ENCODE assay signal across 11 cellular contexts in the genomic region with DNA sequence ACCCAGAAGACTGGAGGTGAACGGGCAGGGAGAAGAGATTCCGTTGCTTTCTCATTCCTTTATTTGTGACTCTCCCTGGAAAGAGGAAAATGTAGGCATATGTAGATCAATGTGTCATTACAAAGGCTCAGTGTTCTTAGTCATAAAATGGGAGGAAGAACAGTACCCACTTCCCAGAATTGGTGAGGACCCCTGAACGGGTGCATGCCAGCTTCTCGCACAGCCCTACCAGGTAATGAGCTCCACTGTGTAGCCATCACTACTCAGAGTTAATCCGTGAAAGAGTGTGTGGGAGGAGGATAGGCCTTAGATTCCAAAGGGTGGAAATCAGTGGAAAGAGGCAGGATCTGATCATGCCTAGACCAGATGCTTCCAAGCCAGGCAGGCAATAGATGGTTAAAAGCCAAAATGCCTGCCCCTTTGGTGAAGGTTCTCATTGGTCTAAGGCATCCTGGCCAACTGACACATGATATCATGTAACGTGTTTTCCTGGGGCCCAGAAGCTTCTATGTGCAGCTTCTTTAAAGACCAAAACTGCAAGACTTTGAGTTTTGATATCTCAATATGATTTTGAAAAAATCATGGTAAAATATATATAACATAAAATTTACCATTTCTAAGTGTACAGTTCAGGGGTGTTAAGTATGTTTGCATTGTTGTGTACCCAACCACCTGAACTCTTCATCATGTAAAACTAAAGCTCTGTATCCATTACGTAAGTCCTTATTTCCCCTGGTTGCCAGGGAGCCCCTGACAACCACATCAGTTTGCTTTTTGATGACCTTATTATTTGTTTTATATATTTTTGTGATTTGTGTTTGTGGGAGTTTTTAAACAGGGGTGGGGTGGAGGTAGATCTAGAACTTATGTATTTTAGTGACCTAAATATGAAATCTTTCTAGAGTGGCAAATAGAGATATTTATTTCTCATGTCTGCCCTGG.
A peak's percentile ranks its signal among the peaks of the same experiment; 100 is the strongest.
DNase-seq lines count a peak whose midpoint lies in the region; ATAC-seq, FAIRE-seq and TF ChIP-seq lines count a peak whose summit lies in the region.
"Had no signal": no experiment of that assay in that cellular context is flagged by ENCODE, and none has a peak within 500 bp of the region (broad histone marks: within the 10 kb centered on the region; RNA-seq: fewer than 3 reads in every experiment).

No MANE protein-coding gene starts in this region.

- H3K9me3 ChIP-seq in naive thymus-derived CD4-positive, alpha-beta T cell (ENCODE audit: control insufficient read depth in 2 of 3, low read length in 3 of 3), result peaks cover 0 to 3% (median 0%) of the 10 kb centered on the region in 3 experiments
- H3K9me3 ChIP-seq: heart right ventricle had no signal

- no peak for TF ChIP-seq CTCF in GM06990 (IDR thresholded peaks at IDR 0.05; ENCODE audit: insufficient read depth, low read length, poor library complexity, severe bottlenecking)

- H3K36me3 Mint-ChIP-seq in activated CD4-positive, alpha-beta memory T cell treated with anti-CD3 and anti-CD28 coated beads for 36 hours, result no peaks in the 10 kb centered on the region
- H3K36me3 Mint-ChIP-seq in naive thymus-derived CD4-positive, alpha-beta T cell, result peaks cover 0 to 35% (median 12%) of the 10 kb centered on the region in 5 donors

- no peaks in the 10 kb centered on the region for H3K27me3 ChIP-seq in GM06990 (replicated peaks; ENCODE audit: control insufficient read depth, insufficient read depth, low read length)
- no peaks in the 10 kb centered on the region for H3K27me3 ChIP-seq in naive thymus-derived CD4-positive, alpha-beta T cell (ENCODE audit: control insufficient read depth in 2 of 2, insufficient read depth in 2 of 2, low read length in 2 of 2)
- H3K27me3 ChIP-seq: heart right ventricle had no signal

- peaks cover 62% of the 10 kb centered on the region for H3K4me1 Mint-ChIP-seq in activated CD4-positive, alpha-beta memory T cell treated with anti-CD3 and anti-CD28 coated beads for 36 hours (ENCODE audit: low read depth)
- H3K4me1 Mint-ChIP-seq in naive thymus-derived CD4-positive, alpha-beta T cell, result peaks cover 46 to 89% (median 70%) of the 10 kb centered on the region in 7 donors

- H3K9me3 Mint-ChIP-seq in activated CD4-positive, alpha-beta memory T cell treated with anti-CD3 and anti-CD28 coated beads for 36 hours, result no peaks in the 10 kb centered on the region
- H3K9me3 Mint-ChIP-seq in naive thymus-derived CD4-positive, alpha-beta T cell, result peaks cover 0 to 14% (median 2%) of the 10 kb centered on the region in 11 donors

- H3K4me1 ChIP-seq in naive thymus-derived CD4-positive, alpha-beta T cell (ENCODE audit: control insufficient read depth in 2 of 2, insufficient read depth in 2 of 2, low read length in 2 of 2), result peaks cover 45 to 65% of the 10 kb centered on the region in 2 donors

- FAIRE-seq in urothelium cell line (lab: Jason Lieb, UNC), result no peak
- FAIRE-seq: HepG2 had no signal

- POLR2A ChIA-PET in activated CD4-positive, alpha-beta memory T cell treated with anti-CD3 and anti-CD28 coated beads for 36 hours (lab: Charles Lee), result interaction anchor here (1.0 to 1.7 kb wide), 7 partner anchors 10 to 114 kb away, joined by 3 to 6 read pairs (median 5); no protein-coding TSS in a partner anchor
- POLR2A ChIA-PET in naive thymus-derived CD4-positive, alpha-beta T cell (lab: Charles Lee), result interaction anchor here (0.6 to 1.9 kb wide), 8 partner anchors 9 to 559 kb away, joined by 3 to 9 read pairs (median 4); no protein-coding TSS in a partner anchor

- intact Hi-C loops in activated CD4-positive, alpha-beta memory T cell treated with anti-CD3 and anti-CD28 coated beads for 36 hours (cut with micrococcal nuclease), result loop anchor here (1.0 to 10.0 kb wide), 12 partner anchors 18 to 977 kb away; no protein-coding TSS in a partner anchor
- intact Hi-C loops in naive thymus-derived CD4-positive, alpha-beta T cell (cut with micrococcal nuclease), result loop anchor here (1.0 to 10.0 kb wide), 17 partner anchors 9 to 1803 kb away; a partner anchor contains a TSS

- no peak for DNase-seq in GM06990 (ENCODE audit: extremely low read depth, insufficient read length)
- peak; percentile 33 for DNase-seq in activated CD4-positive, alpha-beta memory T cell treated with anti-CD3 and anti-CD28 coated beads for 36 hours
- DNase-seq in naive thymus-derived CD4-positive, alpha-beta T cell, result peak in 4 of 9 donors; percentile 25 to 53 (median 44)
- no peak for DNase-seq in NCI-H2081 treated with DMSO at 0.1 percent for 48 hours (lab: John Stamatoyannopoulos, UW)
- DNase-seq in urothelium cell line (ENCODE audit: low spot score), result no peak
- DNase-seq: DMS153 had no signal

- H3K27ac Mint-ChIP-seq in activated CD4-positive, alpha-beta memory T cell treated with anti-CD3 and anti-CD28 coated beads for 36 hours, result peak overlapping the region; percentile 94
- H3K27ac Mint-ChIP-seq in naive thymus-derived CD4-positive, alpha-beta T cell, result peak overlapping the region; percentile 90 to 100 (median 97)

- H3K27ac ChIP-seq in naive thymus-derived CD4-positive, alpha-beta T cell (ENCODE audit: low read depth, low read length), result peak overlapping the region; percentile 76

- 0 out of 2 replicates have a peak overlapping the region, but pooled peaks have one; percentile 15 for H3K4me3 ChIP-seq in GM06990 (replicated peaks; ENCODE audit: low read depth, low read length)
- peak overlapping the region; percentile 30 for H3K4me3 ChIP-seq in naive thymus-derived CD4-positive, alpha-beta T cell (ENCODE audit: low read length)
- H3K4me3 ChIP-seq: heart right ventricle had no signal

- peak; percentile 4 for ATAC-seq in HG03025 (IDR thresholded peaks at IDR 0.05; ENCODE audit: low FRiP score, unreplicated experiment)
- ATAC-seq in naive thymus-derived CD4-positive, alpha-beta T cell, result no peak
- no peak for ATAC-seq in GM19455 (IDR thresholded peaks at IDR 0.05; ENCODE audit: unreplicated experiment)
- no peak for ATAC-seq in GM21825 (IDR thresholded peaks at IDR 0.05; ENCODE audit: unreplicated experiment)
- ATAC-seq: HepG2 had no signal

- no peaks in the 10 kb centered on the region for H3K36me3 ChIP-seq in GM06990 (ENCODE audit: control insufficient read depth, insufficient read depth, low read length)
- no peaks in the 10 kb centered on the region for H3K36me3 ChIP-seq in naive thymus-derived CD4-positive, alpha-beta T cell (ENCODE audit: control insufficient read depth in 2 of 3, insufficient read depth in 3 of 3, low read length in 3 of 3)
- H3K36me3 ChIP-seq: heart right ventricle had no signal

- CTCF ChIA-PET in activated CD4-positive, alpha-beta memory T cell treated with anti-CD3 and anti-CD28 coated beads for 36 hours (lab: Charles Lee), result interaction anchor here (0.7 to 1.0 kb wide), 4 partner anchors 28 to 547 kb away, joined by 3 read pairs; no protein-coding TSS in a partner anchor
- CTCF ChIA-PET in naive thymus-derived CD4-positive, alpha-beta T cell (lab: Charles Lee), result interaction anchor here (0.6 to 1.2 kb wide), 5 partner anchors 18 to 1919 kb away, joined by 3 to 5 read pairs (median 3); no protein-coding TSS in a partner anchor

- H3K4me3 Mint-ChIP-seq in activated CD4-positive, alpha-beta memory T cell treated with anti-CD3 and anti-CD28 coated beads for 36 hours, result peak overlapping the region; percentile 53
- H3K4me3 Mint-ChIP-seq in naive thymus-derived CD4-positive, alpha-beta T cell, result peak overlapping the region; percentile 59 to 83 (median 77)

- H3K27me3 Mint-ChIP-seq in activated CD4-positive, alpha-beta memory T cell treated with anti-CD3 and anti-CD28 coated beads for 36 hours, result no peaks in the 10 kb centered on the region
- no peaks in the 10 kb centered on the region for H3K27me3 Mint-ChIP-seq in naive thymus-derived CD4-positive, alpha-beta T cell
